In the genomic region with DNA sequence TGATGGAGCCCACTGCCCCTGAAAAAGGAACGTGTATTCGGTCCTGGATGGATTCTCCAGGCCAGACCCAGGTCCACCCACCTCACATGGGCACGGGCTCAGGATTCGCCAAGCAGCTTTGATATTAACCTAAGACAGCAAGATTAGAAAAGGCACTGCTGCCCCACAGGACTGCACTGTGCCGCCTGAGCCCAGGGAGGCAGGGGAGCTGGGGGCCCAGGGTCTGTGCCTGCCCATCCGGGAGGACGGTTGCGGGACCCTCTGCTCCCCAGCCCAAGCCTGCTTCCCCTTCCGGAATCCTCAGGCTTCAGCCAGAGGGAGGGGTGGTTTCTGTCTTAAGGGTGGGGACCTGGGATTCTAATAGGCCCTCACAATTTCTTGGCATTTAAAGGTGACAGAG, we compare ENCODE assay signal across 31 cellular contexts. TPM values are rescaled to one million over a fixed set of nuclear protein-coding genes. Genes with fewer than 3 reads are reported as not detected.
"Had no signal": no experiment of that assay in that cellular context is flagged by ENCODE, and none has a peak within 500 bp of the region (broad histone marks: within the 10 kb centered on the region; RNA-seq: fewer than 3 reads in every experiment).

No MANE protein-coding gene starts in this region.

- H3K4me1 Mint-ChIP-seq: naive thymus-derived CD4-positive, alpha-beta T cell; stimulated activated naive B cell treated with anti-CD40 and anti-IgM and Interleukin-4, amounts not matched to agents 10 μg/mL and 1 μg/mL and 100 μg/mL, for 72 hours had no signal

- H3K27me3 Mint-ChIP-seq: dendritic cell treated with granulocyte-macrophage colony-stimulating factor and Interleukin-4, amounts not matched to agents 40 ng/mL and 50 ng/mL, for 4 days had no signal

- H3K9me3 ChIP-seq: gastrocnemius medialis, left lung, prostate gland, sigmoid colon, spleen, thoracic aorta, transverse colon had no signal

- H3K27ac ChIP-seq: epithelial cell of prostate, gastrocnemius medialis, hepatocyte, left lung, parathyroid adenoma, prostate gland, sigmoid colon, spleen, thoracic aorta, transverse colon had no signal

- ATAC-seq: esophagus mucosa; gastrocnemius medialis; left lung; naive thymus-derived CD4-positive, alpha-beta T cell; right cardiac atrium; stimulated activated naive B cell treated with anti-CD40 and anti-IgM and Interleukin-4, amounts not matched to agents 10 μg/mL and 1 μg/mL and 100 μg/mL, for 72 hours had no signal

- H3K36me3 Mint-ChIP-seq: mesothelial cell of epicardium; naive thymus-derived CD4-positive, alpha-beta T cell; stimulated activated naive B cell treated with anti-CD40 and anti-IgM and Interleukin-4, amounts not matched to agents 10 μg/mL and 1 μg/mL and 100 μg/mL, for 72 hours had no signal

- H3K9ac ChIP-seq: parathyroid adenoma had no signal

- H3K27ac Mint-ChIP-seq: dendritic cell treated with granulocyte-macrophage colony-stimulating factor and Interleukin-4, amounts not matched to agents 40 ng/mL and 50 ng/mL, for 4 days; endodermal cell; naive thymus-derived CD4-positive, alpha-beta T cell; nephron progenitor cell; stimulated activated naive B cell treated with anti-CD40 and anti-IgM and Interleukin-4, amounts not matched to agents 10 μg/mL and 1 μg/mL and 100 μg/mL, for 72 hours; stimulated activated naive CD8-positive, alpha-beta T cell treated with anti-CD3 and anti-CD28 coated beads, Interleukin-15, Interleukin-2, amounts not matched to agents 100 ng/mL and 50 ng/mL, for 24 hours had no signal

- H3K36me3 ChIP-seq: gastrocnemius medialis, left lung, prostate gland, sigmoid colon, spleen, thoracic aorta, transverse colon had no signal

- H3K9me3 Mint-ChIP-seq: dendritic cell treated with granulocyte-macrophage colony-stimulating factor and Interleukin-4, amounts not matched to agents 40 ng/mL and 50 ng/mL, for 4 days; endodermal cell; mesothelial cell of epicardium; naive thymus-derived CD4-positive, alpha-beta T cell; nephron progenitor cell; stimulated activated naive B cell treated with anti-CD40 and anti-IgM and Interleukin-4, amounts not matched to agents 10 μg/mL and 1 μg/mL and 100 μg/mL, for 72 hours; stimulated activated naive CD8-positive, alpha-beta T cell treated with anti-CD3 and anti-CD28 coated beads, Interleukin-15, Interleukin-2, amounts not matched to agents 100 ng/mL and 50 ng/mL, for 24 hours had no signal

- H3K27me3 ChIP-seq: gastrocnemius medialis, hepatocyte, left lung, sigmoid colon had no signal

- DNase-seq: central memory CD4-positive, alpha-beta T cell; effector CD8-positive, alpha-beta T cell; endodermal cell; foreskin fibroblast; gastrocnemius medialis; kidney; left lung; mesenchymal stem cell; naive thymus-derived CD4-positive, alpha-beta T cell; nephron progenitor cell; occipital lobe; right cardiac atrium; sigmoid colon; spleen; stimulated activated CD4-positive, alpha-beta T cell treated with anti-CD3 and anti-CD28 coated beads, Interleukin-4, amount 100 ng/mL, for 4 hours; stimulated activated naive B cell treated with anti-CD40 and anti-IgM and Interleukin-4, amounts not matched to agents 10 μg/mL and 1 μg/mL and 100 μg/mL, for 72 hours; transverse colon had no signal

- H3K4me1 ChIP-seq: gastrocnemius medialis, left lung, parathyroid adenoma, prostate gland, spleen, transverse colon had no signal

- H3K4me3 Mint-ChIP-seq: dendritic cell treated with granulocyte-macrophage colony-stimulating factor and Interleukin-4, amounts not matched to agents 40 ng/mL and 50 ng/mL, for 4 days; endodermal cell; mesothelial cell of epicardium; naive thymus-derived CD4-positive, alpha-beta T cell; nephron progenitor cell; stimulated activated naive B cell treated with anti-CD40 and anti-IgM and Interleukin-4, amounts not matched to agents 10 μg/mL and 1 μg/mL and 100 μg/mL, for 72 hours; stimulated activated naive CD8-positive, alpha-beta T cell treated with anti-CD3 and anti-CD28 coated beads, Interleukin-15, Interleukin-2, amounts not matched to agents 100 ng/mL and 50 ng/mL, for 24 hours had no signal

- H3K4me3 ChIP-seq: gastrocnemius medialis, hepatocyte, left lung, prostate gland, sigmoid colon, spleen, thoracic aorta, transverse colon had no signal

RNA-seq across cellular contexts. Expression of gene VSIG10L2, which starts 13.5 kb away (rescaled TPM):
- total RNA-seq: cerebellum; endodermal cell; esophagus mucosa; glomerular endothelial cell; hepatocyte; kidney; lung microvascular endothelial cell; mesothelial cell of epicardium; mucosa of gallbladder; naive thymus-derived CD4-positive, alpha-beta T cell; occipital lobe; skeletal muscle tissue; thoracic aorta; transverse colon had no signal

RNA-seq across cellular contexts. Expression of gene DDX25, which starts 28.0 kb away (rescaled TPM):
- total RNA-seq: esophagus mucosa, gastrocnemius medialis, glomerular endothelial cell, right cardiac atrium, thoracic aorta had no signal
